ENCODE assay signal across 15 cellular contexts in genomic region chr7:81618400-81619014, GRCh38.
DNase-seq lines count a peak whose midpoint lies in the region; ATAC-seq, FAIRE-seq and TF ChIP-seq lines count a peak whose summit lies in the region.
"Had no signal": no experiment of that assay in that cellular context is flagged by ENCODE, and none has a peak within 500 bp of the region (broad histone marks: within the 10 kb centered on the region; RNA-seq: fewer than 3 reads in every experiment).

No MANE protein-coding gene starts in this region.

- H3K27me3 ChIP-seq in HepG2 (ENCODE audit: control insufficient read depth in 1 of 2, insufficient read depth in 2 of 2, low read length in 2 of 2) (no peaks in the 10 kb centered on the region), right lobe of liver (no peaks in the 10 kb centered on the region), stomach (no peaks in the 10 kb centered on the region)
- H3K27me3 ChIP-seq: adrenal gland, heart right ventricle, transverse colon had no signal

- no TSS peak for BruUV-seq in HepG2 (replicated peaks; lab: Mats Ljungman, UMichigan)

- no peak for TF ChIP-seq RAD21 in HepG2 (CRISPR knock-in tag; IDR thresholded peaks at IDR 0.05)

- H3K4me3 Mint-ChIP-seq in T-cell = no peak overlapping the region
- H3K4me3 Mint-ChIP-seq: B cell had no signal

- no peaks in the 10 kb centered on the region for H4K20me1 ChIP-seq in HepG2 (ENCODE audit: insufficient read depth, low read length)

- intact Hi-C loops in HepG2 (cut with micrococcal nuclease; ENCODE audit: unreplicated experiment) (no loop called here), right lobe of liver (cut with DNase I) (no loop called here), stomach (cut with DNase I; ENCODE audit: low total_unique reads) (no loop called here)

- ATAC-seq in HepG2 (no peak), right lobe of liver (no peak), T-cell (replicated peaks in 1 of 4) (no peak)

- no peak overlapping the region for H2AFZ ChIP-seq in HepG2 (ENCODE audit: low read length)

- H3K27ac Mint-ChIP-seq in T-cell = no peak overlapping the region
- H3K27ac Mint-ChIP-seq: B cell had no signal

- no peaks in the 10 kb centered on the region for H3K27me3 Mint-ChIP-seq in T-cell
- H3K27me3 Mint-ChIP-seq: B cell had no signal

- POLR2A ChIA-PET in HepG2 (lab: Yijun Ruan, JAX) (no interaction called here), T-cell (lab: Charles Lee) (no interaction called here)

- no peaks in the 10 kb centered on the region for H3K4me1 Mint-ChIP-seq in T-cell
- H3K4me1 Mint-ChIP-seq: B cell had no signal

- H3K9ac ChIP-seq in HepG2 (ENCODE audit: insufficient read depth, low read depth, low read length) = no peak overlapping the region

- no peak overlapping the region for H3K27ac ChIP-seq in HepG2 (ENCODE audit: extremely low read length, insufficient read depth, low read length)
- H3K27ac ChIP-seq in right lobe of liver = no peak overlapping the region
- no peak overlapping the region for H3K27ac ChIP-seq in stomach
- H3K27ac ChIP-seq: adrenal gland, transverse colon had no signal

- 2% methylated on average over 4 of the region's 4 CpGs for WGBS in HepG2 (ENCODE audit: low lambda C conversion rate)
- WGBS in right lobe of liver (ENCODE audit: insufficient coverage, low coverage, low lambda C conversion rate, missing lambda C conversion rate) = 69% methylated on average over 4 of the region's 4 CpGs
- WGBS in stomach, 5 donors = 74 to 83% (median 77%) methylated on average over 4 of the region's 4 CpGs

- in situ Hi-C loops in HepG2 (cut with HindIII; ENCODE audit: extremely low pct_ligation_motif_present, low pct_unique_long_range_greater_than_20kb) = no loop called here

- no peaks in the 10 kb centered on the region for H3K9me3 ChIP-seq in HepG2 (ENCODE audit: low read length)
- no peaks in the 10 kb centered on the region for H3K9me3 ChIP-seq in right lobe of liver
- H3K9me3 ChIP-seq in stomach = no peaks in the 10 kb centered on the region
- H3K9me3 ChIP-seq: adrenal gland, transverse colon had no signal

- H3K36me3 ChIP-seq in HepG2 (replicated peaks in 1 of 2; ENCODE audit: control insufficient read depth in 1 of 2, insufficient read depth in 2 of 2, low read length in 2 of 2) = no peaks in the 10 kb centered on the region
- H3K36me3 ChIP-seq in right lobe of liver = no peaks in the 10 kb centered on the region
- H3K36me3 ChIP-seq in stomach = no peaks in the 10 kb centered on the region
- H3K36me3 ChIP-seq: adrenal gland, heart right ventricle, transverse colon had no signal

- peaks cover 0 to 13% (median 5%) of the 10 kb centered on the region in 3 donors for H3K9me3 Mint-ChIP-seq in T-cell

- H3K4me2 ChIP-seq in HepG2 (ENCODE audit: low read depth, low read length) = no peak overlapping the region

- TF ChIP-seq POLR2A in HepG2 (IDR thresholded peaks at IDR 0.05; ENCODE audit: insufficient read depth in 1 of 2, low read depth in 2 of 2, low read length in 2 of 2) (no peak), right lobe of liver (IDR thresholded peaks at IDR 0.05) (no peak), stomach (IDR thresholded peaks at IDR 0.05) (no peak)

- H3K4me3 ChIP-seq in HepG2 (replicated peaks in 1 of 3; ENCODE audit: insufficient read depth in 1 of 3, low read depth in 2 of 3, low read length in 3 of 3) = no peak overlapping the region
- no peak overlapping the region for H3K4me3 ChIP-seq in right lobe of liver
- no peak overlapping the region for H3K4me3 ChIP-seq in foreskin fibroblast (ENCODE audit: low read depth in 1 of 2, low read length in 2 of 2)
- no peak overlapping the region for H3K4me3 ChIP-seq in stomach
- H3K4me3 ChIP-seq: adrenal gland, heart right ventricle, transverse colon had no signal

- FAIRE-seq in HepG2 (lab: Jason Lieb, UNC) = no peak

- TF ChIP-seq EP300 in HepG2 (IDR thresholded peaks at IDR 0.05; ENCODE audit: low read depth in 2 of 2, low read length in 2 of 2) = no peak
- no peak for TF ChIP-seq EP300 in HepG2 (CRISPR knock-in tag; IDR thresholded peaks at IDR 0.05; ENCODE audit: borderline replicate concordance)
- no peak for TF ChIP-seq EP300 in stomach (IDR thresholded peaks at IDR 0.05)

- TF ChIP-seq CTCF in HepG2 (CRISPR knock-in tag; IDR thresholded peaks at IDR 0.05) (no peak), right lobe of liver (IDR thresholded peaks at IDR 0.05) (no peak), foreskin fibroblast (IDR thresholded peaks at IDR 0.05; ENCODE audit: low read depth, low read length) (no peak), stomach (IDR thresholded peaks at IDR 0.05) (no peak)

- H3K36me3 Mint-ChIP-seq in T-cell = no peaks in the 10 kb centered on the region

- peak; percentile 11 for DNase-seq in HepG2 (ENCODE audit: low spot score)
- no peak for DNase-seq in right lobe of liver
- DNase-seq in SW 1271 (lab: John Stamatoyannopoulos, UW) = peak; percentile 42 to 72
- peak; percentile 94 to 96 for DNase-seq in foreskin fibroblast
- DNase-seq in NCI-H748 treated with DMSO at 0.1 percent for 48 hours (lab: John Stamatoyannopoulos, UW) = no peak
- DNase-seq in DMS79 (lab: John Stamatoyannopoulos, UW) = no peak
- no peak for DNase-seq in T-cell
- no peak for DNase-seq in stomach
- DNase-seq: activated CD4-positive, alpha-beta T cell treated with anti-CD3 and anti-CD28 coated beads, Interleukin-2, amount 50 U/mL, for 48 hours; heart right ventricle; RPMI8226; stimulated activated CD4-positive, alpha-beta T cell treated with anti-CD3 and anti-CD28 coated beads, Interleukin-2, amount 100 ng/mL, for 24 hours; transverse colon had no signal

- peaks cover 3% of the 10 kb centered on the region for H3K4me1 ChIP-seq in HepG2 (ENCODE audit: insufficient read depth, low read length)
- no peaks in the 10 kb centered on the region for H3K4me1 ChIP-seq in right lobe of liver
- H3K4me1 ChIP-seq in stomach = no peaks in the 10 kb centered on the region
- H3K4me1 ChIP-seq: adrenal gland, heart right ventricle, transverse colon had no signal

- no peaks in the 10 kb centered on the region for H3K79me2 ChIP-seq in HepG2 (ENCODE audit: insufficient read depth, low read length)

- CTCF ChIA-PET in HepG2 (lab: Yijun Ruan, JAX; ENCODE audit: low intra/inter-chr PET ratio, low total read pairs) (no interaction called here), T-cell (lab: Charles Lee) (no interaction called here)

TF ChIP-seq in HepG2, 621 proteins besides CTCF, POLR2A, EP300 and RAD21:
- TF ChIP-seq ZNF768 (CRISPR knock-in tag; IDR thresholded peaks at IDR 0.05) (no peak), FOSL2 (CRISPR knock-in tag; IDR thresholded peaks at IDR 0.05) (0 out of 2 replicates have a peak, but pooled peaks have one; percentile 15)
TF ChIP-seq in HepG2: peak in this region for 1.

Comparison
In these comparisons a context has a peak if more than half of its experiments do, and no peak if none do; other contexts are left out.
1. DNase-seq: peak in HepG2 (single experiment), SW 1271 (2 of 2) and foreskin fibroblast (2 of 2); none in right lobe of liver (0 of 3), NCI-H748 treated with DMSO at 0.1 percent for 48 hours (single experiment), DMS79 (single experiment), T-cell (0 of 34) and stomach (single experiment).